In the genomic region with DNA sequence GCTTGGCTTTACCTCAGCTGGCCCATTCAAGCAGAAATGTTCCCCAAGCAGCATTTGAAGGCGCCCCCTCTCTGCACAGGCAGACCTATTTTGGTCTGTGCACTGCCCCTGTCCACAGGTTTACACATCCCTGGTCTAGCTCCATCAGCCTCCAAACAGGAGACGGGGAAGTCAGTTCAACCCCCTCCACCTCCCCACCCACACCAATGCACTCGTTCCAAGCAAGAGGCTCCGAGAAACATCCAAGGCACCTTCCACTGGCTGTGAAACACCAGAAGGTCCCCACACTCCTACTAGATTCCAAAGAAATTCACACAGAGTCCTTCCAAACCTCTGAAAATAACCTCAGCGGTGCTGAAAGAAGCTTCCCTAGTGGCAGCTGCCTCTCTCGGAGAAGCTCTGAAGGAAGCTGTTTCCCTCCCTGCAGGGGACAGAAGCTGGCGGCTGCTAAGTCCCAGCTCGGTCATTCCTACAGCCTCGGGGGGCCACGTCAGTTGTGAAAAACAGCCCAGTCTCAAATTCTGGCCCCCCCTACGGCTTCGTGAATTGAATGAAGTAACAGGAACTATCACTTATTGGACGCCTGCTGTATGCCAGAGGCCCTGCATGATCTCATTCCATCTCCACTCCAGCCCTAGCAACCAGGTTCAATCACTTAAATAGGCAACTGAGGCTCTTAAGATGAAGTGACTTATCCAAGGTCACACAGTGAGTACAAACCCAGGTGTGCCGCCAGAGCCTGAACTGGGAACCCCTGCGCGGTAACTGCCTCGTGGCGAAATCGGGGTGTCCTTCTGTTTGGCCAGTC, we compare ENCODE assay signal across 7 cellular contexts. TPM values are rescaled to one million over a fixed set of nuclear protein-coding genes. Genes with fewer than 3 reads are reported as not detected.
A peak's percentile ranks its signal among the peaks of the same experiment; 100 is the strongest.
DNase-seq lines count a peak whose midpoint lies in the region; ATAC-seq and TF ChIP-seq lines count a peak whose summit lies in the region.

No MANE protein-coding gene starts in this region.

- no peak for TF ChIP-seq POLR2A in IMR-90 (IDR thresholded peaks at IDR 0.05; ENCODE audit: low read depth, low read length)

- H3K4me1 ChIP-seq in IMR-90 (ENCODE audit: control insufficient read depth, insufficient read depth, low read length) (peaks cover 9% of the 10 kb centered on the region), left lung (peaks cover 11 to 51% of the 10 kb centered on the region in 2 donors)

- POLR2A ChIA-PET in IMR-90 (lab: Charles Lee; ENCODE audit: unreplicated experiment), result interaction anchor here (0.6 kb wide), 1 partner anchor 501 kb away, joined by 3 read pairs; no protein-coding TSS in a partner anchor

- H3K56ac ChIP-seq in IMR-90 (ENCODE audit: extremely low read depth, insufficient read depth, low read length), result no peak overlapping the region

- H3K4me3 ChIP-seq in IMR-90 (ENCODE audit: insufficient read depth, low read depth, low read length), result peak overlapping the region; percentile 90
- H3K4me3 ChIP-seq in astrocyte of the spinal cord (ENCODE audit: low read depth, low read length), result peak overlapping the region; percentile 84
- H3K4me3 ChIP-seq in left lung, result peak overlapping the region; percentile 97 to 98

- intact Hi-C loops in IMR-90 (cut with micrococcal nuclease), result no loop called here
- intact Hi-C loops in left lung (cut with DNase I), result no loop called here

- H4K8ac ChIP-seq in IMR-90 (ENCODE audit: low read depth in 2 of 2, low read length in 2 of 2), result peak overlapping the region; percentile 55 to 93; a peak in 2 of 4 replicates

- H2BK120ac ChIP-seq in IMR-90 (ENCODE audit: low read depth, low read length), result no peak overlapping the region

- TF ChIP-seq CTCF in IMR-90 (conservative IDR thresholded peaks at IDR 0.05; ENCODE audit: low read depth, low read length), result no peak
- no peak for TF ChIP-seq CTCF in astrocyte of the spinal cord (IDR thresholded peaks at IDR 0.05; ENCODE audit: low read depth, low read length)
- TF ChIP-seq CTCF in left lung (IDR thresholded peaks at IDR 0.05), result no peak

- peaks cover 3% of the 10 kb centered on the region; the same call in 1 of the 2 replicates for H3K9me1 ChIP-seq in IMR-90 (ENCODE audit: insufficient read depth, low read length)

- peak overlapping the region; percentile 87 for H3K4me2 ChIP-seq in IMR-90 (ENCODE audit: low read depth, low read length)

- no peak overlapping the region for H2BK15ac ChIP-seq in IMR-90 (ENCODE audit: low read depth, low read length)

- peak overlapping the region; percentile 100 for H2AFZ ChIP-seq in IMR-90 (replicated peaks; ENCODE audit: low read length, poor library complexity)

- in situ Hi-C loops in IMR-90 (cut with MboI; ENCODE audit: low sequenced_read_pairs), result no loop called here
- in situ Hi-C loops in astrocyte of the spinal cord (cut with HindIII; ENCODE audit: low sequenced_read_pairs), result no loop called here

- no peak for TF ChIP-seq RAD21 in IMR-90 (IDR thresholded peaks at IDR 0.05; ENCODE audit: low read length)

- H3K27ac ChIP-seq in IMR-90 (ENCODE audit: insufficient read depth, low read length) (peak overlapping the region; percentile 99), left lung (peak overlapping the region; percentile 97 to 100), temporal lobe (ENCODE audit: low read depth, low read length) (peak overlapping the region; percentile 99)

- peak overlapping the region; percentile 99 for H3K9ac ChIP-seq in IMR-90 (ENCODE audit: low read depth, low read length)

- H4K5ac ChIP-seq in IMR-90 (ENCODE audit: low read depth, low read length), result no peak overlapping the region

- peaks cover 37% of the 10 kb centered on the region for H4K20me1 ChIP-seq in IMR-90 (ENCODE audit: insufficient read depth, low read length)

- WGBS in IMR-90 (ENCODE audit: extremely low coverage in 2 of 2, insufficient read length in 1 of 2), 2 experiments, result 50% methylated on average over 1 of the region's 19 CpGs; no CpG with 5 or more reads in 1 of the 2 experiments

- CTCF ChIA-PET in IMR-90 (lab: Yijun Ruan, JAX), result interaction anchor here (1.2 kb wide), 1 partner anchor 11 kb away, joined by 8 read pairs; no protein-coding TSS in a partner anchor

- no peak for DNase-seq in IMR-90
- no peak for DNase-seq in astrocyte of the spinal cord (ENCODE audit: low read depth, low spot score)
- no peak for DNase-seq in left lung
- DNase-seq in NCI-H2081 treated with DMSO at 0.1 percent for 48 hours (lab: John Stamatoyannopoulos, UW), result no peak

- peak overlapping the region; percentile 72; the same call in 1 of the 2 replicates for H3K23ac ChIP-seq in IMR-90 (ENCODE audit: low read depth, low read length)

- no TSS peak for BruUV-seq in IMR-90 (replicated peaks; lab: Mats Ljungman, UMichigan)

- peak overlapping the region; percentile 99 for H2AK9ac ChIP-seq in IMR-90 (replicated peaks; ENCODE audit: low read depth, low read length, poor library complexity)

- peak; percentile 21 for ATAC-seq in GM18870 (IDR thresholded peaks at IDR 0.05; ENCODE audit: unreplicated experiment)
- peak; percentile 2; the same call in 1 of the 2 replicates for ATAC-seq in IMR-90 (ENCODE audit: low read depth)
- ATAC-seq in left lung, result no peak
- no peak for ATAC-seq in GM21360 (IDR thresholded peaks at IDR 0.05; ENCODE audit: unreplicated experiment)

- no peaks in the 10 kb centered on the region for H3K27me3 ChIP-seq in IMR-90 (ENCODE audit: control insufficient read depth, insufficient read depth, low read length)
- H3K27me3 ChIP-seq in left lung, result no peaks in the 10 kb centered on the region

- peaks cover 5% of the 10 kb centered on the region for H3K36me3 ChIP-seq in IMR-90 (ENCODE audit: control insufficient read depth, insufficient read depth, low read length)
- peaks cover 0 to 10% of the 10 kb centered on the region in 2 donors for H3K36me3 ChIP-seq in left lung

- H3K14ac ChIP-seq in IMR-90 (replicated peaks; ENCODE audit: low read depth, low read length), result peak overlapping the region; percentile 69

- H3K9me3 ChIP-seq in IMR-90 (ENCODE audit: control insufficient read depth, insufficient read depth, low read length), result no peaks in the 10 kb centered on the region
- no peaks in the 10 kb centered on the region for H3K9me3 ChIP-seq in left lung

- H3K18ac ChIP-seq in IMR-90 (ENCODE audit: low read depth, low read length), result no peak overlapping the region

- H2BK5ac ChIP-seq in IMR-90 (ENCODE audit: low read depth, low read length, poor library complexity, severe bottlenecking), result no peak overlapping the region

- dilution Hi-C loops in IMR-90 (cut with HindIII; ENCODE audit: low sequenced_read_pairs, unreplicated experiment), result no loop called here

- H2BK20ac ChIP-seq in IMR-90 (ENCODE audit: low read depth, low read length), result no peak overlapping the region

- no peak overlapping the region for H4K91ac ChIP-seq in IMR-90 (ENCODE audit: insufficient read depth, low read depth, low read length)

- H3K79me1 ChIP-seq in IMR-90 (ENCODE audit: low read depth in 1 of 2, low read length in 2 of 2), result peaks cover 15 to 58% of the 10 kb centered on the region in 2 experiments; a peak in 3 of 4 replicates

- peak overlapping the region; percentile 52; the same call in 1 of the 2 replicates for H3K4ac ChIP-seq in IMR-90 (ENCODE audit: low read depth, low read length)

- peak overlapping the region; percentile 65; the same call in 1 of the 2 replicates for H2AK5ac ChIP-seq in IMR-90 (ENCODE audit: low read depth, low read length)

TF ChIP-seq in IMR-90, 13 proteins besides CTCF, POLR2A, EP300 and RAD21:
- TF ChIP-seq FOS (IDR thresholded peaks at IDR 0.05; ENCODE audit: low read depth, low read length), result no peak

RNA-seq across cellular contexts. Expression of gene SPATA2, which starts 0.8 kb away (rescaled TPM):
- 1.3 and 1.4 TPM in 2 replicates for total RNA-seq in IMR-90 (2012; rRNA removed)
- polyA plus RNA-seq in IMR-90 (2012; rRNA removed), result 4.4 and 4.5 TPM in 2 replicates
- 3.5 and 5.8 TPM in 2 replicates for polyA plus RNA-seq in IMR-90 (2012; cell fraction: cytosol; rRNA removed)
- 5.9 and 9.4 TPM in 2 replicates for polyA plus RNA-seq in IMR-90 (2012; cell fraction: nucleus; rRNA removed; ENCODE audit: low replicate concordance)
- total RNA-seq in left lung, result 1 to 10 TPM; 6.9 to 7.1 TPM
- 4.2 TPM for total RNA-seq in temporal lobe

RNA-seq across cellular contexts. Expression of gene RNF114, which starts 21.7 kb away (rescaled TPM):
- total RNA-seq in IMR-90 (2012; rRNA removed) (44.6 and 49.7 TPM in 2 replicates), left lung (10 to 100 TPM; 63.5 to 69.0 TPM), temporal lobe (25.6 TPM)
- 55.0 and 62.3 TPM in 2 replicates for polyA plus RNA-seq in IMR-90 (2012; rRNA removed)
- polyA plus RNA-seq in IMR-90 (2012; cell fraction: cytosol; rRNA removed), result 122 and 166 TPM in 2 replicates
- polyA plus RNA-seq in IMR-90 (2012; cell fraction: nucleus; rRNA removed; ENCODE audit: low replicate concordance), result 88.0 and 111 TPM in 2 replicates

Comparison
In these comparisons a context has a peak if more than half of its experiments do, and no peak if none do; other contexts are left out.
1. ATAC-seq: peak in GM18870 (single experiment) and IMR-90 (single experiment); none in left lung (single experiment) and GM21360 (single experiment).
2. Peak in every context shown above with its lines, with median percentiles within 50 percentile points of each other: H3K27ac ChIP-seq and H3K4me3 ChIP-seq.